In genomic region chrX:149607699-149608098, GRCh38 we compare ENCODE assay signal across 8 cellular contexts. TPM values are rescaled to one million over a fixed set of nuclear protein-coding genes. Genes with fewer than 3 reads are reported as not detected.
"Had no signal": no experiment of that assay in that cellular context is flagged by ENCODE, and none has a peak within 500 bp of the region (broad histone marks: within the 10 kb centered on the region; RNA-seq: fewer than 3 reads in every experiment).

No MANE protein-coding gene starts in this region.

- ATAC-seq: GM12878 had no signal

- FAIRE-seq: G401.6, GM12878, GM12891, GM12892, GM18507 had no signal

- DNase-seq: GDM1, GF-D8 had no signal

- H3K4me3 ChIP-seq: GM12878 had no signal

RNA-seq across cellular contexts. Expression of gene HSFX2, which starts 12.6 kb away (rescaled TPM):
- total RNA-seq: G401 had no signal

RNA-seq across cellular contexts. Expression of gene MAGEA9B, which starts 20.4 kb away (rescaled TPM):
- total RNA-seq: G401, GM12878 had no signal

RNA-seq across cellular contexts. Expression of gene HSFX3, which starts 58.0 kb away (rescaled TPM):
- total RNA-seq: G401 had no signal
